Comparison of ENCODE assay signal across 13 cellular contexts in genomic region chr2:177275671-177276070, GRCh38. TPM values are rescaled to one million over a fixed set of nuclear protein-coding genes. Genes with fewer than 3 reads are reported as not detected.
A peak's percentile ranks its signal among the peaks of the same experiment; 100 is the strongest.
DNase-seq lines count a peak whose midpoint lies in the region; ATAC-seq lines count a peak whose summit lies in the region.
"Had no signal": no experiment of that assay in that cellular context is flagged by ENCODE, and none has a peak within 500 bp of the region (broad histone marks: within the 10 kb centered on the region; RNA-seq: fewer than 3 reads in every experiment).

No MANE protein-coding gene starts in this region.

- ATAC-seq in Right ventricle myocardium inferior: peak; percentile 74
- ATAC-seq: T-helper 17 cell had no signal

- H3K27ac ChIP-seq in esophagus (ENCODE audit: low read depth in 2 of 2, low read length in 1 of 2) (peak overlapping the region; percentile 49 to 57), muscle layer of colon (ENCODE audit: low read depth, low read length) (peak overlapping the region; percentile 20)

- H3K36me3 ChIP-seq in esophagus (ENCODE audit: control insufficient read depth in 2 of 2, insufficient read depth in 2 of 2, low read length in 1 of 2) (no peaks in the 10 kb centered on the region), muscle layer of colon (ENCODE audit: insufficient read depth, low read length) (no peaks in the 10 kb centered on the region)

- intact Hi-C loops in Right ventricle myocardium inferior (cut with DNase I): no loop called here
- intact Hi-C loops in cardiac septum (cut with DNase I): no loop called here

- no peaks in the 10 kb centered on the region for H3K27me3 ChIP-seq in esophagus (ENCODE audit: control insufficient read depth in 1 of 2, insufficient read depth in 2 of 2, low read length in 2 of 2)
- no peaks in the 10 kb centered on the region for H3K27me3 ChIP-seq in muscle layer of colon (ENCODE audit: control insufficient read depth in 1 of 2, insufficient read depth in 2 of 2, low read length in 2 of 2)

- H3K4me1 ChIP-seq in esophagus (ENCODE audit: control insufficient read depth in 2 of 2, insufficient read depth in 2 of 2, low read length in 1 of 2) (no peaks in the 10 kb centered on the region), muscle layer of colon (ENCODE audit: insufficient read depth, low read length) (peaks cover 3% of the 10 kb centered on the region)

- no peaks in the 10 kb centered on the region for H3K9me3 ChIP-seq in esophagus (ENCODE audit: control insufficient read depth in 2 of 2, insufficient read depth in 1 of 2, low read depth in 1 of 2, low read length in 1 of 2)
- H3K9me3 ChIP-seq in muscle layer of colon (ENCODE audit: low read length): no peaks in the 10 kb centered on the region

- 37 to 56% methylated on average over 5 of the region's 5 CpGs for WGBS in esophagus, 2 donors

- DNase-seq in Right ventricle myocardium inferior (ENCODE audit: missing footprints): no peak
- DNase-seq in cardiac septum (ENCODE audit: low spot score): no peak
- no peak for DNase-seq in NCI-H1092 (lab: John Stamatoyannopoulos, UW)
- no peak for DNase-seq in NOMO-1 treated with dmso at 0.1 percent for 144 hours (lab: John Stamatoyannopoulos, UW; ENCODE audit: unreplicated experiment)
- no peak for DNase-seq in NCI-H2196 (lab: John Stamatoyannopoulos, UW; ENCODE audit: unreplicated experiment)
- DNase-seq in NCI-H748 (lab: John Stamatoyannopoulos, UW; ENCODE audit: unreplicated experiment): no peak
- DNase-seq: activated CD4-positive, alpha-beta T cell treated with anti-CD3 and anti-CD28 coated beads, Interleukin-2, amount 50 U/mL, for 4 hours; COR-L47; NCI-H2107; OCI-M1; T-helper 17 cell had no signal

- H3K4me3 ChIP-seq in esophagus (ENCODE audit: low read depth in 1 of 2, low read length in 2 of 2) (peak overlapping the region in 1 of 2 donors; percentile 11), muscle layer of colon (ENCODE audit: low read depth in 1 of 2, low read length in 2 of 2) (peak overlapping the region in 1 of 2 donors; percentile 12)

- H3K9ac ChIP-seq in muscle layer of colon (ENCODE audit: low read length): no peak overlapping the region

RNA-seq across cellular contexts. Expression of gene NFE2L2, which starts 11.1 kb away (rescaled TPM):
- 53.4 TPM for total RNA-seq in Right ventricle myocardium inferior
- 66.5 TPM for total RNA-seq in cardiac septum
- polyA plus RNA-seq in esophagus: 100 to 1,000 TPM in 1 of 2 donors, 10 to 100 TPM in 1; 91.9 to 155 TPM
